ENCODE assay signal across 15 cellular contexts in the genomic region with DNA sequence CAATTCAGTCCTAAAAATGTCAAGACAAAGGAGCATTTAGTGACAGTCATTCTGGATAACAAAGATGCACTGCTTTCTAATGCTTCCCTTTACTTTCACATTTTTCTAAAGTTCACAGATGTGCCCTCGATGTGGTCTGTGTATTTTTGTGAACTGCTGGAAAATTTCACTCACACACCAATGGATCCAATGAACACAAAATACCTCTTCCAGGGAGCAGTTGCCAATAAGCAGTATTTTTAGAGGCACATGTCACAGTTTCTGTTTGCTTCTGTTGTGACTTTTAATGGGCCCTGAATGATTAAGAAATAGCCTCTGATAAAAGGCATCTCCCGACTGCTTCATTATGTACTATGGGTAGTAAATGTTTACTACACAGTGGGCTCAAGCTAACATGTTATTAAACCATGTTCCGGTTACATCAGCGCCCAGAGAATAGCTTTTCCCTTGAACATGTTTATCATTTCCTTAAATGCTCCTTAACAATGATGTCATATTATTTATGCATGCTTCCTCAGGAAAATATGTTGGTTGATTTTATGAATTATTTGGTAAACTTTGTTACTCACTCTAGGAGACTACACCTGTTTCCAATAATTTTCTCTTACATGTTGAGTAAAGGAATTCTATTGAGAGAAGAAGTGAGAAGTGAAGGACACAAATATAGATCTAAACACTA.
DNase-seq lines count a peak whose midpoint lies in the region; ATAC-seq and TF ChIP-seq lines count a peak whose summit lies in the region.
"Had no signal": no experiment of that assay in that cellular context is flagged by ENCODE, and none has a peak within 500 bp of the region (broad histone marks: within the 10 kb centered on the region; RNA-seq: fewer than 3 reads in every experiment).

No MANE protein-coding gene starts in this region.

- H3K4me3 Mint-ChIP-seq in GM23338: no peak overlapping the region
- H3K4me3 Mint-ChIP-seq: CD4-positive, alpha-beta memory T cell had no signal

- H3K23ac ChIP-seq in mesenchymal stem cell (ENCODE audit: low read length in 2 of 2): no peak overlapping the region

- H2BK5ac ChIP-seq in mesenchymal stem cell (ENCODE audit: low read depth, low read length, poor library complexity, severe bottlenecking): no peak overlapping the region

- no peak overlapping the region for H2BK12ac ChIP-seq in mesenchymal stem cell (ENCODE audit: low read length in 2 of 2)

- no peaks in the 10 kb centered on the region for H3K9me3 Mint-ChIP-seq in GM23338
- H3K9me3 Mint-ChIP-seq: CD4-positive, alpha-beta memory T cell had no signal

- H2BK15ac ChIP-seq in mesenchymal stem cell (ENCODE audit: low read depth, poor library complexity, severe bottlenecking): no peak overlapping the region

- no peaks in the 10 kb centered on the region for H3K79me1 ChIP-seq in mesenchymal stem cell (replicated peaks; ENCODE audit: low read length, poor library complexity, severe bottlenecking)

- H3K4me3 ChIP-seq in GM23338: no peak overlapping the region
- H3K4me3 ChIP-seq in SK-N-MC: 0 out of 2 replicates have a peak overlapping the region, but pooled peaks have one; percentile 8
- no peak overlapping the region for H3K4me3 ChIP-seq in mesenchymal stem cell (ENCODE audit: insufficient read depth in 1 of 2, low read depth in 1 of 2, low read length in 2 of 2)
- H3K4me3 ChIP-seq in thoracic aorta: peak overlapping the region; percentile 38
- H3K4me3 ChIP-seq in BE2C (ENCODE audit: low read depth, low read length): no peak overlapping the region
- H3K4me3 ChIP-seq: K562 had no signal

- H3K27ac ChIP-seq in GM23338 (ENCODE audit: low read depth) (no peak overlapping the region), SK-N-MC (peak overlapping the region; percentile 79), mesenchymal stem cell (ENCODE audit: low read length, poor library complexity, severe bottlenecking) (no peak overlapping the region), thoracic aorta (peak overlapping the region; percentile 22 to 52)

- H3K36me3 ChIP-seq in GM23338 (ENCODE audit: insufficient read depth): no peaks in the 10 kb centered on the region
- no peaks in the 10 kb centered on the region for H3K36me3 ChIP-seq in SK-N-MC (ENCODE audit: insufficient read depth, low read length)
- H3K36me3 ChIP-seq in mesenchymal stem cell (ENCODE audit: control insufficient read depth in 1 of 2, insufficient read depth in 2 of 2, low read depth in 1 of 2, low read length in 2 of 2): no peaks in the 10 kb centered on the region
- H3K36me3 ChIP-seq in thoracic aorta: no peaks in the 10 kb centered on the region
- H3K36me3 ChIP-seq in BE2C: no peaks in the 10 kb centered on the region

- no peaks in the 10 kb centered on the region for H3K9me2 ChIP-seq in GM23338 (ENCODE audit: insufficient read depth)

- WGBS in mesenchymal stem cell: 77% methylated on average over 3 of the region's 4 CpGs

- H4K8ac ChIP-seq in mesenchymal stem cell (ENCODE audit: low read length): no peak overlapping the region

- H3K4me1 ChIP-seq in GM23338 (ENCODE audit: insufficient read depth): peaks cover 10% of the 10 kb centered on the region
- H3K4me1 ChIP-seq in mesenchymal stem cell (ENCODE audit: control insufficient read depth, insufficient read depth, low read depth, low read length): no peaks in the 10 kb centered on the region
- H3K4me1 ChIP-seq in thoracic aorta (ENCODE audit: control insufficient read depth in 1 of 2, low read depth in 2 of 2): peaks cover 0 to 17% of the 10 kb centered on the region in 2 donors
- no peaks in the 10 kb centered on the region for H3K4me1 ChIP-seq in BE2C

- H3K14ac ChIP-seq in mesenchymal stem cell (ENCODE audit: low read length in 2 of 2): no peak overlapping the region

- no peaks in the 10 kb centered on the region for H3K79me2 ChIP-seq in GM23338 (replicated peaks; ENCODE audit: insufficient read depth)

- H3K36me3 Mint-ChIP-seq in GM23338 (ENCODE audit: low read depth): no peaks in the 10 kb centered on the region
- H3K36me3 Mint-ChIP-seq: CD4-positive, alpha-beta memory T cell had no signal

- H3K4me1 Mint-ChIP-seq in GM23338: peaks cover 13% of the 10 kb centered on the region
- H3K4me1 Mint-ChIP-seq: CD4-positive, alpha-beta memory T cell had no signal

- DNase-seq in GM23338 (ENCODE audit: low spot score): no peak
- DNase-seq in SK-N-MC (ENCODE audit: low read depth, low spot score): no peak
- peak; percentile 45 for DNase-seq in mesenchymal stem cell
- no peak for DNase-seq in thoracic aorta (ENCODE audit: low spot score)
- DNase-seq in central memory CD4-positive, alpha-beta T cell: no peak
- DNase-seq in BE2C: no peak
- DNase-seq: CD4-positive, alpha-beta memory T cell; MV-4-11; NCI-H1417 treated with DMSO at 0.1 percent for 48 hours; NCI-H1930; NCI-H446; NCI-H748 treated with DMSO at 0.1 percent for 48 hours; RPMI8226 had no signal

- no peak overlapping the region for H3K9ac ChIP-seq in SK-N-MC (ENCODE audit: insufficient read length)
- H3K9ac ChIP-seq in mesenchymal stem cell (ENCODE audit: low read length): no peak overlapping the region

- H3K4me2 ChIP-seq in GM23338 (no peak overlapping the region), mesenchymal stem cell (ENCODE audit: low read length, poor library complexity, severe bottlenecking) (no peak overlapping the region)

- no peak overlapping the region for H4K91ac ChIP-seq in mesenchymal stem cell (ENCODE audit: low read length)

- ATAC-seq in GM23338 (no peak), thoracic aorta (ENCODE audit: insufficient number of reproducible peaks, low FRiP score, low read depth) (peak; percentile 78), HG02759 (IDR thresholded peaks at IDR 0.05; ENCODE audit: unreplicated experiment) (no peak)
- ATAC-seq: K562 had no signal

- H2AFZ ChIP-seq in GM23338: no peak overlapping the region
- no peak overlapping the region for H2AFZ ChIP-seq in mesenchymal stem cell (ENCODE audit: low read depth, low read length)

- H3K27ac Mint-ChIP-seq in GM23338: peak overlapping the region; percentile 38
- H3K27ac Mint-ChIP-seq: CD4-positive, alpha-beta memory T cell had no signal

- no peak overlapping the region for H3K4ac ChIP-seq in mesenchymal stem cell (ENCODE audit: low read depth in 1 of 2, low read length in 2 of 2)

- no peaks in the 10 kb centered on the region for H3F3A ChIP-seq in GM23338 (replicated peaks; ENCODE audit: low read depth)

- H3K27me3 Mint-ChIP-seq in GM23338 (ENCODE audit: insufficient read depth, low read depth, poor library complexity): peaks cover 2% of the 10 kb centered on the region
- H3K27me3 Mint-ChIP-seq: CD4-positive, alpha-beta memory T cell had no signal

- H3K27me3 ChIP-seq in GM23338 (ENCODE audit: insufficient read depth) (no peaks in the 10 kb centered on the region), mesenchymal stem cell (ENCODE audit: control insufficient read depth in 1 of 2, insufficient read depth in 1 of 2, low read length in 2 of 2) (no peaks in the 10 kb centered on the region), thoracic aorta (replicated peaks; ENCODE audit: insufficient read depth) (no peaks in the 10 kb centered on the region), BE2C (no peaks in the 10 kb centered on the region)

- H2AK5ac ChIP-seq in mesenchymal stem cell (ENCODE audit: low read length, severe bottlenecking): no peak overlapping the region

- no peak overlapping the region for H2BK120ac ChIP-seq in mesenchymal stem cell (ENCODE audit: low read depth, low read length)

- H4K20me1 ChIP-seq in GM23338 (replicated peaks; ENCODE audit: insufficient read depth): no peaks in the 10 kb centered on the region

- TF ChIP-seq CTCF in GM23338 (conservative IDR thresholded peaks at IDR 0.05; ENCODE audit: low read depth in 2 of 2) (no peak), thoracic aorta (IDR thresholded peaks at IDR 0.05) (no peak), BE2C (IDR thresholded peaks at IDR 0.05; ENCODE audit: low read depth, low read length) (no peak)

- H3K9me3 ChIP-seq in SK-N-MC (ENCODE audit: low read depth, low read length) (no peaks in the 10 kb centered on the region), mesenchymal stem cell (ENCODE audit: control insufficient read depth, low read length) (no peaks in the 10 kb centered on the region), thoracic aorta (no peaks in the 10 kb centered on the region), BE2C (no peaks in the 10 kb centered on the region)

- H3K18ac ChIP-seq in mesenchymal stem cell (ENCODE audit: low read depth in 1 of 2, low read length in 2 of 2): no peak overlapping the region

Comparison
In these comparisons a context has a peak if more than half of its experiments do, and no peak if none do; other contexts are left out.
1. H3K27ac ChIP-seq: peak in SK-N-MC (single experiment) and thoracic aorta (2 of 2); none in GM23338 (single experiment) and mesenchymal stem cell (single experiment).
2. H3K4me3 ChIP-seq: peak in SK-N-MC (single experiment) and thoracic aorta (single experiment); none in GM23338 (single experiment), mesenchymal stem cell (0 of 2) and BE2C (single experiment).